ENCODE assay signal across 8 cellular contexts in the genomic region with DNA sequence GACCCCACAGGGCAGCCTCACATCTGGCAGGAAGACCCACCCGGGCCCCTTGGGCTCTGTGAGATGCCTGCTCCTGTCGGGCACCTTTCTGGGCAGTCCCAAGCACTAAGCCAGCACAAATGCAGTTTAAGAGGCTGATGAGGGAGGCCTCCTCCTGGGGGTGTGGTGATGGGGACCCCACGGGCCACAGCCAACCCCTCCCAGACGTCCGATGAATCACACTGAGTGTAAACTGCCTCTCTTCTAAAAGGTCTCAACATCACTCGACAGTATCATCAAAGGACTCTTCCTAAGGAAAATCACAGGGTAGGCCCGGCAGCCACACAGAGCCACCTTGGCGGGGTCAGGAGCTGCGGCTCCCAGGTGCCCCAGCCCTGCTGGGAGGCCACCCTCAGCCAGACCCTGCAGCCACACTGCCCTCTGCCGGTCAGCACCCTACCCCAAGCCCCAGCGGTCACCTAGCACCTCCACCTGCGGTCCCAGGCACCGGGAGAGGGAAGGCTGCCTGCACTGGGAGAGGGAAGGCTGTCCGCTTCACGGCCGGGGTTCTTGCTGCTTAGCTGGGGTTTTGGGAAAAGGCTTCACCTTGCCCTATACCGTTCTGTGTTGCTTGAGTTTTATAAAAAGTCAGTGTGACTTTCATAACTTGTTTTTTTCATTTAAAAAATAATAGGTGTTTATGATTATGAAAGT. TPM values are rescaled to one million over a fixed set of nuclear protein-coding genes. Genes with fewer than 3 reads are reported as not detected.
DNase-seq lines count a peak whose midpoint lies in the region; ATAC-seq and TF ChIP-seq lines count a peak whose summit lies in the region.

No MANE protein-coding gene starts in this region.

- no peaks in the 10 kb centered on the region for H3K27me3 ChIP-seq in body of pancreas
- peaks cover 37% of the 10 kb centered on the region for H3K27me3 ChIP-seq in suprapubic skin

- DNase-seq in Ammon's horn (ENCODE audit: low spot score) (peak; percentile 37), RWPE1 (ENCODE audit: low spot score) (peak; percentile 43), body of pancreas (peak; percentile 84 to 87 (median 86)), left colon (peak; percentile 77 to 90), suprapubic skin (ENCODE audit: low spot score in 2 of 2) (no peak)

- POLR2A ChIA-PET in HEK293 (lab: Yijun Ruan, JAX), result interaction anchor here (0.5 kb wide), 1 partner anchor 18 kb away, joined by 3 read pairs; no protein-coding TSS in a partner anchor
- POLR2A ChIA-PET in RWPE1 (lab: Yijun Ruan, JAX; ENCODE audit: low non-redundant PET), result no interaction called here

- H3K9me3 ChIP-seq in HEK293 (ENCODE audit: control insufficient read depth, insufficient read depth, low read depth, low read length) (no peaks in the 10 kb centered on the region), body of pancreas (no peaks in the 10 kb centered on the region), suprapubic skin (no peaks in the 10 kb centered on the region)

- CTCF ChIA-PET in HEK293 (lab: Yijun Ruan, JAX) (interaction anchor here (0.6 to 5.4 kb wide), 34 partner anchors 9 to 1685 kb away, joined by 3 to 118 read pairs (median 4); no protein-coding TSS in a partner anchor), RWPE1 (lab: Yijun Ruan, JAX) (interaction anchor here (0.6 to 3.6 kb wide), 9 partner anchors 13 to 264 kb away, joined by 3 to 69 read pairs (median 5); a partner anchor contains a TSS)

- TF ChIP-seq CTCF in HEK293 (tag by site-specific recombination; IDR thresholded peaks at IDR 0.05), result peak; percentile 79
- TF ChIP-seq CTCF in RWPE1 (conservative IDR thresholded peaks at IDR 0.05; ENCODE audit: low read depth), result peak; percentile 71
- TF ChIP-seq CTCF in body of pancreas (IDR thresholded peaks at IDR 0.05), result peak; percentile 75 to 87 (median 76)
- peak; percentile 17 to 48 for TF ChIP-seq CTCF in suprapubic skin (IDR thresholded peaks at IDR 0.05)

- H3K36me3 ChIP-seq in HEK293 (ENCODE audit: control insufficient read depth in 2 of 2, insufficient read depth in 1 of 2, low read length in 2 of 2) (no peaks in the 10 kb centered on the region), body of pancreas (replicated peaks in 1 of 2; ENCODE audit: insufficient read depth in 1 of 2, low read depth in 2 of 2) (no peaks in the 10 kb centered on the region), suprapubic skin (no peaks in the 10 kb centered on the region)

- no peak for TF ChIP-seq EP300 in suprapubic skin (IDR thresholded peaks at IDR 0.05)

- H3K27ac ChIP-seq in HEK293 (ENCODE audit: extremely low read depth, low read depth, low read length) (no peak overlapping the region), RWPE1 (no peak overlapping the region), body of pancreas (no peak overlapping the region), suprapubic skin (no peak overlapping the region)

- 4 to 28% methylated on average over 5 to 17 of the region's 17 CpGs for whole genome bisulfite sequencing in body of pancreas, 2 donors
- WGBS in suprapubic skin, result 66% methylated on average over 14 of the region's 17 CpGs

- ATAC-seq in body of pancreas (peak; percentile 39), left colon (peak; percentile 39), HG03045 (IDR thresholded peaks at IDR 0.05; ENCODE audit: unreplicated experiment) (no peak), HG03521 (IDR thresholded peaks at IDR 0.05; ENCODE audit: unreplicated experiment) (no peak)

- H3K4me1 ChIP-seq in HEK293 (ENCODE audit: control insufficient read depth, insufficient read depth, low read length) (no peaks in the 10 kb centered on the region), body of pancreas (peaks cover 31% of the 10 kb centered on the region), suprapubic skin (peaks cover 42% of the 10 kb centered on the region)

- H3K4me3 ChIP-seq in HEK293 (ENCODE audit: low read depth, low read length) (no peak overlapping the region), body of pancreas (no peak overlapping the region), suprapubic skin (no peak overlapping the region)

- TF ChIP-seq POLR2A in body of pancreas (IDR thresholded peaks at IDR 0.05) (no peak), suprapubic skin (IDR thresholded peaks at IDR 0.05) (no peak)

- intact Hi-C loops in body of pancreas (cut with DNase I) (no loop called here), left colon (cut with DNase I, micrococcal nuclease) (no loop called here)

TF ChIP-seq in HEK293, 187 proteins besides CTCF, POLR2A, EP300 and RAD21:
- TF ChIP-seq, protein P1, sequence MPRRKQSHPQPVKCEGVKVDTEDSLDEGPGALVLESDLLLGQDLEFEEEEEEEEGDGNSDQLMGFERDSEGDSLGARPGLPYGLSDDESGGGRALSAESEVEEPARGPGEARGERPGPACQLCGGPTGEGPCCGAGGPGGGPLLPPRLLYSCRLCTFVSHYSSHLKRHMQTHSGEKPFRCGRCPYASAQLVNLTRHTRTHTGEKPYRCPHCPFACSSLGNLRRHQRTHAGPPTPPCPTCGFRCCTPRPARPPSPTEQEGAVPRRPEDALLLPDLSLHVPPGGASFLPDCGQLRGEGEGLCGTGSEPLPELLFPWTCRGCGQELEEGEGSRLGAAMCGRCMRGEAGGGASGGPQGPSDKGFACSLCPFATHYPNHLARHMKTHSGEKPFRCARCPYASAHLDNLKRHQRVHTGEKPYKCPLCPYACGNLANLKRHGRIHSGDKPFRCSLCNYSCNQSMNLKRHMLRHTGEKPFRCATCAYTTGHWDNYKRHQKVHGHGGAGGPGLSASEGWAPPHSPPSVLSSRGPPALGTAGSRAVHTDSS (tag by site-specific recombination; IDR thresholded peaks at IDR 0.05), result no peak
- peak; percentile 69 for TF ChIP-seq IKZF3 (tag by site-specific recombination; IDR thresholded peaks at IDR 0.05)
- TF ChIP-seq KLF1 (tag by site-specific recombination; IDR thresholded peaks at IDR 0.05), result 0 out of 2 replicates have a peak, but pooled peaks have one; percentile 28
- TF ChIP-seq ZIC2 (tag by site-specific recombination; IDR thresholded peaks at IDR 0.05), result peak; percentile 41
- peak; percentile 57 for TF ChIP-seq ZEB2 (tag by site-specific recombination; IDR thresholded peaks at IDR 0.05)
- TF ChIP-seq ZNF529 (tag by site-specific recombination; IDR thresholded peaks at IDR 0.05; ENCODE audit: insufficient replicate concordance), result no peak
- peak; percentile 29; the same call in 1 of the 2 replicates for TF ChIP-seq ZNF76 (tag by site-specific recombination; IDR thresholded peaks at IDR 0.05; ENCODE audit: borderline replicate concordance, low read depth)
- TF ChIP-seq, protein P2, sequence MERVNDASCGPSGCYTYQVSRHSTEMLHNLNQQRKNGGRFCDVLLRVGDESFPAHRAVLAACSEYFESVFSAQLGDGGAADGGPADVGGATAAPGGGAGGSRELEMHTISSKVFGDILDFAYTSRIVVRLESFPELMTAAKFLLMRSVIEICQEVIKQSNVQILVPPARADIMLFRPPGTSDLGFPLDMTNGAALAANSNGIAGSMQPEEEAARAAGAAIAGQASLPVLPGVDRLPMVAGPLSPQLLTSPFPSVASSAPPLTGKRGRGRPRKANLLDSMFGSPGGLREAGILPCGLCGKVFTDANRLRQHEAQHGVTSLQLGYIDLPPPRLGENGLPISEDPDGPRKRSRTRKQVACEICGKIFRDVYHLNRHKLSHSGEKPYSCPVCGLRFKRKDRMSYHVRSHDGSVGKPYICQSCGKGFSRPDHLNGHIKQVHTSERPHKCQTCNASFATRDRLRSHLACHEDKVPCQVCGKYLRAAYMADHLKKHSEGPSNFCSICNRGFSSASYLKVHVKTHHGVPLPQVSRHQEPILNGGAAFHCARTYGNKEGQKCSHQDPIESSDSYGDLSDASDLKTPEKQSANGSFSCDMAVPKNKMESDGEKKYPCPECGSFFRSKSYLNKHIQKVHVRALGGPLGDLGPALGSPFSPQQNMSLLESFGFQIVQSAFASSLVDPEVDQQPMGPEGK (tag by site-specific recombination; IDR thresholded peaks at IDR 0.05), result peak; percentile 68
- TF ChIP-seq GLIS1 (tag by site-specific recombination; IDR thresholded peaks at IDR 0.05), result peak; percentile 67
- peak; percentile 95 for TF ChIP-seq ZNF335 (tag by site-specific recombination; conservative IDR thresholded peaks at IDR 0.05)
- TF ChIP-seq KLF8 (tag by site-specific recombination; IDR thresholded peaks at IDR 0.05), result 0 out of 2 replicates have a peak, but pooled peaks have one; percentile 35
- 0 out of 2 replicates have a peak, but pooled peaks have one; percentile 17 for TF ChIP-seq SP7 (tag by site-specific recombination; IDR thresholded peaks at IDR 0.05)
- TF ChIP-seq GLIS2 (tag by site-specific recombination; IDR thresholded peaks at IDR 0.05), result peak; percentile 79
- TF ChIP-seq ZNF837 (tag by site-specific recombination; IDR thresholded peaks at IDR 0.05), result no peak
- peak; percentile 26; the same call in 1 of the 2 replicates for TF ChIP-seq ZNF394 (tag by site-specific recombination; IDR thresholded peaks at IDR 0.05; ENCODE audit: borderline replicate concordance)
- no peak for TF ChIP-seq ZNF132 (tag by site-specific recombination; IDR thresholded peaks at IDR 0.05; ENCODE audit: borderline replicate concordance)

RNA-seq across cellular contexts. Expression of a gene that starts 3.8 kb away (rescaled TPM):
- total RNA-seq in body of pancreas, result 10 to 100 TPM in 1 of 2 donors, 1 to 10 TPM in 1; 9.6 to 10.9 TPM
- total RNA-seq in left colon, result 10 to 100 TPM; 60.7 to 67.8 TPM
- total RNA-seq in suprapubic skin, result 10 to 100 TPM; 21.7 to 31.5 (median 25.4) TPM

RNA-seq across cellular contexts. Expression of a gene that starts 27.2 kb away (rescaled TPM):
- not detected for total RNA-seq in body of pancreas
- total RNA-seq in left colon, result not detected
- 1 to 10 TPM in 2 of 4 donors, under 1 TPM in 1, not detected in 1; 0.52 to 1.7 (median 1.2) TPM for total RNA-seq in suprapubic skin

RNA-seq across cellular contexts. Expression of a gene that starts 42.8 kb away (rescaled TPM):
- total RNA-seq in body of pancreas, result under 1 TPM in 1 of 2 donors, not detected in 1; under 0.01 TPM
- not detected for total RNA-seq in left colon
- not detected for total RNA-seq in suprapubic skin

Comparison
In these comparisons a context has a peak if more than half of its experiments do, and no peak if none do; other contexts are left out.
1. DNase-seq: peak in Ammon's horn (single experiment), RWPE1 (single experiment), body of pancreas (4 of 4) and left colon (2 of 2); none in suprapubic skin (0 of 2).
2. ATAC-seq: peak in body of pancreas (single experiment) and left colon (single experiment); none in HG03045 (single experiment) and HG03521 (single experiment).
3. Peak in every context shown above with its lines, with median percentiles within 50 percentile points of each other: CTCF ChIP-seq.